1 cellular context compared by ENCODE assay signal in the genomic region with DNA sequence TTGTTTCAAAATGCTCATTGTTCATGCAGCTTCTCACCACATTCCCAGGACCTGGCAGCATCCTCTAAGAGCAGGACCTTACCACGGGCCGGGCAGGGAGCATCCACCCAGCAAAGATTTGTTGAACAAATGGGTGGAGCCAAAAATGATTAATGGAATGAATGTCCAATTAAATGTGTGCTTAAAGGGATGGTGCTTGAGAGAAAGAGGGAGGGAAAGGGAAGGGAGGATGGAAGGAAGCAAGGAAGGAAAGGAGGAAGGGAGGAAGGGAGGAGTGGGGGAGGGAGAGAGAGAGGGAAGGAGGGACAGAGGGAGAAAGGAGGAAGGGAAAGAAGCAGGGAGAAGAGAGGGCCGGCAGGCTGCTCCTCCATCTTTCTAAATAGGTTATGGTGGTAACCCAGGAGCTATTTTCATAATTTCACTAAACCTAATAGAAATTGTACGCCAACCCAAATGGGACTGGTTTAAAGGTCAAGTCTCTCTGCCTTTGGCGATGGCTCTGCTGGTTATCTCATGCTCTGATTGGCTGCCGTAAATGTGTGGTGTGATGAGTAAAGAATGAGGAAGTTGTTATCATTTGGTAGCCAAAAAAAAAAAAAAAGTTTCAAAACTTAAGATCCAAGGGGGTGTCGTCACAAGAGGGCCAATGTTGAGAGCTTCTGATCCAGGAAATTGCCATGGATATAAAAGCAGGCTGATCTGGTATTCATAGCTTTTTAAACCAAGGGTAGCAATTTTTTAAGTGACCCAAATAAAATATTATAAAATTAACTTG.
A peak's percentile ranks its signal among the peaks of the same experiment; 100 is the strongest.
TF ChIP-seq lines count a peak whose summit lies in the region.

No MANE protein-coding gene starts in this region.

TF ChIP-seq in K562, 482 proteins besides CTCF, POLR2A, EP300 and RAD21 (continued from another document):
- TF ChIP-seq KHSRP (IDR thresholded peaks at IDR 0.05) = no peak
- peak; percentile 66 for TF ChIP-seq ZNF384 (IDR thresholded peaks at IDR 0.05; ENCODE audit: low read depth, low read length)
- no peak for TF ChIP-seq ATF1 (CRISPR knock-in tag; IDR thresholded peaks at IDR 0.05)
- TF ChIP-seq ATF1 (tag; IDR thresholded peaks at IDR 0.05) = peak; percentile 47
- TF ChIP-seq ATF7 (IDR thresholded peaks at IDR 0.05) = peak; percentile 38; the same call in 1 of the 2 replicates
TF ChIP-seq in K562: peak in this region for 10.
